In the genomic region with DNA sequence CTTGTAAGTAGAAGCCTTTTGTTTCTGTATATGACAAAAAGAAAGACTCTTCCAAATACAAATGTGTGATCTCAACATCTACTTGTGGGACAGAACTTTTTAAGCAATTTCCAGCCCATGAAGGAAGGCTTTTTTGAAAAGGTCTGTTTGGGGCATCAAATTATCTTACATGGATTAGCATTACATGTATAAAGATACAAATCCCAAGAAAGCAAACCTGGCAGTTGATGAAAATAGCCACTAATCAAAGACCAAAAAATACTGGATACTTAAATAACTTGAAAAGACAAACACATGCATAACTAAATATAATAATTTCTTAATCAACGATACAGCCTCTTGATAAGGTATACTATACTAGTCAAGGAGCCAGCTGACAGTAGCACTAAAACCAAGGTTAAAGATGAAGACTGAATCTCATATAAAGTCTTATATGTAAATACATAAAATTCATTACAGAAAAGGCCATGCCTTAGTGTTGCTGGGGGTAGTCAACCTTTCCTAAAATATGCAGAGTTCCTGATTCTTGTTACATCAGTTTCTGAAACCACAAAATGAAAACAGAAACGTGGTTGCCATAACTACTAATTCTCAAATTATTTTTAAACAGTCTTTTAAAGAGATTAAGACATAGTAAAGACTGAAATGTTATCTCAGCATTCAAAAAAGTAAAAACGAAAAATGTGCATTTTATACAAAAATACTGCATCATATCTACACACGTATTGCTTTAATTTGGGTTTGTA, we compare ENCODE assay signal across 8 cellular contexts.
DNase-seq lines count a peak whose midpoint lies in the region; ATAC-seq and TF ChIP-seq lines count a peak whose summit lies in the region.

No MANE protein-coding gene starts in this region.

- H3K4me1 ChIP-seq in DOHH2 (ENCODE audit: control insufficient read depth, low read length) = peaks cover 56% of the 10 kb centered on the region

- peaks cover 46% of the 10 kb centered on the region for H3K36me3 ChIP-seq in DOHH2 (ENCODE audit: control insufficient read depth, low read length)

- peaks cover 6% of the 10 kb centered on the region; the same call in 1 of the 2 replicates for H4K20me1 ChIP-seq in DOHH2 (ENCODE audit: control insufficient read depth, insufficient read depth, low read depth, low read length)

- H3K4me3 ChIP-seq in DOHH2 (ENCODE audit: low read length) = peak overlapping the region; percentile 58

- H3K27me3 ChIP-seq in DOHH2 (ENCODE audit: control insufficient read depth, low read length) = no peaks in the 10 kb centered on the region

- H3K27ac Mint-ChIP-seq in T-helper 1 cell treated with Interleukin-12 subunit alpha and Interleukin-12 subunit beta and Interleukin-4 antibody, amounts not matched to agents 30 μg/mL and 1 μg/mL, for 36 hours = peak overlapping the region; percentile 99
- peak overlapping the region; percentile 98 for H3K27ac Mint-ChIP-seq in stimulated activated effector memory CD8-positive, alpha-beta T cell treated with anti-CD3 and anti-CD28 coated beads, Interleukin-12 subunit alpha, Interleukin-12 subunit beta, amount 100 ng/mL, for 72 hours

- no peak for TF ChIP-seq CTCF in DOHH2 (IDR thresholded peaks at IDR 0.05; ENCODE audit: low read depth, low read length, poor library complexity, severe bottlenecking)

- H3K27ac ChIP-seq in DOHH2 (ENCODE audit: low read depth, low read length) = peak overlapping the region; percentile 45

- peaks cover 5% of the 10 kb centered on the region; the same call in 1 of the 2 replicates for H3K9me3 ChIP-seq in DOHH2 (ENCODE audit: control insufficient read depth, insufficient read depth, low read length)

- H3K36me3 Mint-ChIP-seq in T-helper 1 cell treated with Interleukin-12 subunit alpha and Interleukin-12 subunit beta and Interleukin-4 antibody, amounts not matched to agents 30 μg/mL and 1 μg/mL, for 36 hours (ENCODE audit: low read depth) = peaks cover 27% of the 10 kb centered on the region
- H3K36me3 Mint-ChIP-seq in stimulated activated effector memory CD8-positive, alpha-beta T cell treated with anti-CD3 and anti-CD28 coated beads, Interleukin-12 subunit alpha, Interleukin-12 subunit beta, amount 100 ng/mL, for 72 hours = peaks cover 74% of the 10 kb centered on the region

- peaks cover 7% of the 10 kb centered on the region for H3K9me3 Mint-ChIP-seq in T-helper 1 cell treated with Interleukin-12 subunit alpha and Interleukin-12 subunit beta and Interleukin-4 antibody, amounts not matched to agents 30 μg/mL and 1 μg/mL, for 36 hours
- no peaks in the 10 kb centered on the region for H3K9me3 Mint-ChIP-seq in stimulated activated effector memory CD8-positive, alpha-beta T cell treated with anti-CD3 and anti-CD28 coated beads, Interleukin-12 subunit alpha, Interleukin-12 subunit beta, amount 100 ng/mL, for 72 hours

- peaks cover 63% of the 10 kb centered on the region for H3K4me1 Mint-ChIP-seq in T-helper 1 cell treated with Interleukin-12 subunit alpha and Interleukin-12 subunit beta and Interleukin-4 antibody, amounts not matched to agents 30 μg/mL and 1 μg/mL, for 36 hours (ENCODE audit: low read depth)
- H3K4me1 Mint-ChIP-seq in stimulated activated effector memory CD8-positive, alpha-beta T cell treated with anti-CD3 and anti-CD28 coated beads, Interleukin-12 subunit alpha, Interleukin-12 subunit beta, amount 100 ng/mL, for 72 hours = peaks cover 63% of the 10 kb centered on the region

- peak; percentile 47 for ATAC-seq in HG02870 (IDR thresholded peaks at IDR 0.05; ENCODE audit: unreplicated experiment)
- ATAC-seq in stimulated activated effector memory CD8-positive, alpha-beta T cell treated with anti-CD3 and anti-CD28 coated beads, Interleukin-12 subunit alpha, Interleukin-12 subunit beta, amount 100 ng/mL, for 72 hours = peak; percentile 33
- no peak for ATAC-seq in GM21423 (IDR thresholded peaks at IDR 0.05; ENCODE audit: unreplicated experiment)

- DNase-seq in fibroblast of peridontal ligament (ENCODE audit: extremely low read depth) (peak; percentile 87), hepatic stellate cell (ENCODE audit: low spot score) (no peak), COLO829 (ENCODE audit: low spot score) (no peak)
- DNase-seq in stimulated activated effector memory CD8-positive, alpha-beta T cell treated with anti-CD3 and anti-CD28 coated beads, Interleukin-12 subunit alpha, Interleukin-12 subunit beta, amount 100 ng/mL, for 72 hours (ENCODE audit: low spot score in 2 of 2) = no peak

- H3K4me2 ChIP-seq in DOHH2 (ENCODE audit: low read length) = peak overlapping the region; percentile 71

- peak overlapping the region; percentile 95 for H3K4me3 Mint-ChIP-seq in T-helper 1 cell treated with Interleukin-12 subunit alpha and Interleukin-12 subunit beta and Interleukin-4 antibody, amounts not matched to agents 30 μg/mL and 1 μg/mL, for 36 hours
- peak overlapping the region; percentile 80 for H3K4me3 Mint-ChIP-seq in stimulated activated effector memory CD8-positive, alpha-beta T cell treated with anti-CD3 and anti-CD28 coated beads, Interleukin-12 subunit alpha, Interleukin-12 subunit beta, amount 100 ng/mL, for 72 hours

- H3K79me2 ChIP-seq in DOHH2 (ENCODE audit: control insufficient read depth, low read length) = peaks cover 80% of the 10 kb centered on the region

- no peaks in the 10 kb centered on the region for H3K9me2 ChIP-seq in DOHH2 (replicated peaks; ENCODE audit: control insufficient read depth, low read length)

- H3K27me3 Mint-ChIP-seq in T-helper 1 cell treated with Interleukin-12 subunit alpha and Interleukin-12 subunit beta and Interleukin-4 antibody, amounts not matched to agents 30 μg/mL and 1 μg/mL, for 36 hours (ENCODE audit: low read depth) = no peaks in the 10 kb centered on the region

- peaks cover 4% of the 10 kb centered on the region; the same call in 1 of the 2 replicates for H3F3A ChIP-seq in DOHH2 (ENCODE audit: control insufficient read depth, insufficient read depth)
